In genomic region chr4:173288698-173289350, GRCh38 we compare ENCODE assay signal across 1 cellular context.
TF ChIP-seq lines count a peak whose summit lies in the region.

No MANE protein-coding gene starts in this region.

TF ChIP-seq in K562, 482 proteins besides CTCF, POLR2A, EP300 and RAD21:
- TF ChIP-seq USF1 (CRISPR knock-in tag; IDR thresholded peaks at IDR 0.05) (no peak), ATF2 (CRISPR knock-in tag; IDR thresholded peaks at IDR 0.05) (no peak), FOXJ2 (tag; IDR thresholded peaks at IDR 0.05) (0 out of 2 replicates have a peak, but pooled peaks have one; percentile 62)
